14 cellular contexts compared by ENCODE assay signal in genomic region chr15:40232625-40233070, GRCh38. TPM values are rescaled to one million over a fixed set of nuclear protein-coding genes. Genes with fewer than 3 reads are reported as not detected.
A peak's percentile ranks its signal among the peaks of the same experiment; 100 is the strongest.
DNase-seq lines count a peak whose midpoint lies in the region; ATAC-seq and TF ChIP-seq lines count a peak whose summit lies in the region.
"Had no signal": no experiment of that assay in that cellular context is flagged by ENCODE, and none has a peak within 500 bp of the region (broad histone marks: within the 10 kb centered on the region; RNA-seq: fewer than 3 reads in every experiment).

No MANE protein-coding gene starts in this region.

- ATAC-seq in left cardiac atrium, result peak; percentile 35 to 51
- no peak for ATAC-seq in GM21526 (IDR thresholded peaks at IDR 0.05; ENCODE audit: low FRiP score, unreplicated experiment)
- ATAC-seq: activated T-cell treated with anti-CD3 and anti-CD28 coated beads, Interleukin-2, amount 50 U/mL, for 4 hours had no signal

- TF ChIP-seq CTCF in fibroblast of pulmonary artery (IDR thresholded peaks at IDR 0.05; ENCODE audit: low read length, missing control alignments), result no peak

- DNase-seq in left cardiac atrium, result no peak
- no peak for DNase-seq in cardiac septum (ENCODE audit: low spot score)
- DNase-seq in UCSD-AML1 (lab: John Stamatoyannopoulos, UW; ENCODE audit: unreplicated experiment), result peak; percentile 51
- DNase-seq in fibroblast of pulmonary artery (ENCODE audit: low read depth), result peak; percentile 28
- DNase-seq in epidermal melanocyte (ENCODE audit: insufficient read length, low spot score), result no peak
- no peak for DNase-seq in NCI-H187 (lab: John Stamatoyannopoulos, UW)
- no peak for DNase-seq in T-helper 1 cell
- DNase-seq: activated CD4-positive, alpha-beta T cell treated with anti-CD3 and anti-CD28 coated beads, Interleukin-2, amount 10 ng/mL, durations not matched to agents 24 days and 14 days; activated T-cell treated with anti-CD3 and anti-CD28 coated beads, Interleukin-2, amount 50 U/mL, for 4 hours; cortex of kidney; NCI-H2029 treated with DMSO at 0.1 percent for 48 hours had no signal

- no peak overlapping the region for H3K4me3 ChIP-seq in fibroblast of pulmonary artery (replicated peaks; ENCODE audit: low read depth, low read length)
- H3K4me3 ChIP-seq: upper lobe of left lung had no signal

- intact Hi-C loops in left cardiac atrium (cut with DNase I), result no loop called here
- intact Hi-C loops in cardiac septum (cut with DNase I), result no loop called here

RNA-seq across cellular contexts. Expression of gene PAK6, which starts 6.2 kb away (rescaled TPM):
- total RNA-seq in left cardiac atrium (10 to 100 TPM in 1 of 2 donors, 1 to 10 TPM in 1; 6.8 to 10.1 TPM), cardiac septum (2.6 TPM)
- total RNA-seq: pulmonary artery endothelial cell had no signal

RNA-seq across cellular contexts. Expression of gene ANKRD63, which starts 50.2 kb away (rescaled TPM):
- total RNA-seq in left cardiac atrium, result under 1 TPM in 1 of 2 donors, not detected in 1; 0.65 TPM
- not detected for total RNA-seq in cardiac septum
- total RNA-seq: activated CD4-positive, alpha-beta T cell treated with anti-CD3 and anti-CD28 coated beads, Interleukin-2, amount 10 ng/mL, durations not matched to agents 24 days and 14 days; activated T-cell treated with anti-CD3 and anti-CD28 coated beads, Interleukin-2, amount 50 U/mL, for 4 hours had no signal

Comparison
In these comparisons a context has a peak if more than half of its experiments do, and no peak if none do; other contexts are left out.
1. DNase-seq: peak in UCSD-AML1 (single experiment) and fibroblast of pulmonary artery (single experiment); none in left cardiac atrium (single experiment), cardiac septum (single experiment), epidermal melanocyte (single experiment), NCI-H187 (0 of 2) and T-helper 1 cell (0 of 5).